ENCODE assay signal across 1 cellular context in genomic region chr19:45290381-45290931, GRCh38.
TF ChIP-seq lines count a peak whose summit lies in the region.

No MANE protein-coding gene starts in this region.

TF ChIP-seq in K562, 482 proteins besides CTCF, POLR2A, EP300 and RAD21:
- TF ChIP-seq HMG20B (CRISPR knock-in tag; IDR thresholded peaks at IDR 0.05) (no peak), ZNF24 (IDR thresholded peaks at IDR 0.05) (peak; percentile 74; the same call in 1 of the 2 replicates), GTF2B (IDR thresholded peaks at IDR 0.05; ENCODE audit: extremely low read depth, insufficient read length) (no peak), SETDB1 (IDR thresholded peaks at IDR 0.05; ENCODE audit: low read length) (no peak), TRIM24 (IDR thresholded peaks at IDR 0.05) (peak; percentile 98 to 99), TBL1XR1 (IDR thresholded peaks at IDR 0.05; ENCODE audit: low read length in 2 of 2) (no peak), CBFA2T2 (conservative IDR thresholded peaks at IDR 0.05) (no peak), POLR2AphosphoS2 (IDR thresholded peaks at IDR 0.05; ENCODE audit: low read length) (no peak), LEF1 (IDR thresholded peaks at IDR 0.05) (peak; percentile 75; the same call in 1 of the 2 replicates), KLF16 (IDR thresholded peaks at IDR 0.05) (peak; percentile 98), PHF21A (IDR thresholded peaks at IDR 0.05; ENCODE audit: borderline replicate concordance, low read depth) (no peak), MTA1 (IDR thresholded peaks at IDR 0.05; ENCODE audit: borderline replicate concordance) (no peak), TCF3 (CRISPR knock-in tag; IDR thresholded peaks at IDR 0.05) (no peak), ZNF174 (CRISPR knock-in tag; IDR thresholded peaks at IDR 0.05) (no peak), ETV6 (IDR thresholded peaks at IDR 0.05; ENCODE audit: borderline replicate concordance in 1 of 2, low read depth in 2 of 2, low read length in 1 of 2) (no peak), ETV6 (CRISPR knock-in tag; IDR thresholded peaks at IDR 0.05; ENCODE audit: borderline replicate concordance) (no peak), NCOA1 (IDR thresholded peaks at IDR 0.05; ENCODE audit: low read depth) (peak; percentile 75; the same call in 1 of the 2 replicates), GATA2 (CRISPR knock-in tag; IDR thresholded peaks at IDR 0.05) (no peak), AFF1 (IDR thresholded peaks at IDR 0.05; ENCODE audit: low read depth in 1 of 2, partially characterized antibody in 2 of 2) (peak in 1 of 2 experiments; percentile 72), BCOR (IDR thresholded peaks at IDR 0.05) (peak; percentile 77; the same call in 1 of the 2 replicates), KLF6 (CRISPR knock-in tag; IDR thresholded peaks at IDR 0.05; ENCODE audit: borderline replicate concordance) (no peak)
- TF ChIP-seq, protein P1, sequence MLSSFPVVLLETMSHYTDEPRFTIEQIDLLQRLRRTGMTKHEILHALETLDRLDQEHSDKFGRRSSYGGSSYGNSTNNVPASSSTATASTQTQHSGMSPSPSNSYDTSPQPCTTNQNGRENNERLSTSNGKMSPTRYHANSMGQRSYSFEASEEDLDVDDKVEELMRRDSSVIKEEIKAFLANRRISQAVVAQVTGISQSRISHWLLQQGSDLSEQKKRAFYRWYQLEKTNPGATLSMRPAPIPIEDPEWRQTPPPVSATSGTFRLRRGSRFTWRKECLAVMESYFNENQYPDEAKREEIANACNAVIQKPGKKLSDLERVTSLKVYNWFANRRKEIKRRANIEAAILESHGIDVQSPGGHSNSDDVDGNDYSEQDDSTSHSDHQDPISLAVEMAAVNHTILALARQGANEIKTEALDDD (IDR thresholded peaks at IDR 0.05) = peak; percentile 61
- TF ChIP-seq, protein P2, sequence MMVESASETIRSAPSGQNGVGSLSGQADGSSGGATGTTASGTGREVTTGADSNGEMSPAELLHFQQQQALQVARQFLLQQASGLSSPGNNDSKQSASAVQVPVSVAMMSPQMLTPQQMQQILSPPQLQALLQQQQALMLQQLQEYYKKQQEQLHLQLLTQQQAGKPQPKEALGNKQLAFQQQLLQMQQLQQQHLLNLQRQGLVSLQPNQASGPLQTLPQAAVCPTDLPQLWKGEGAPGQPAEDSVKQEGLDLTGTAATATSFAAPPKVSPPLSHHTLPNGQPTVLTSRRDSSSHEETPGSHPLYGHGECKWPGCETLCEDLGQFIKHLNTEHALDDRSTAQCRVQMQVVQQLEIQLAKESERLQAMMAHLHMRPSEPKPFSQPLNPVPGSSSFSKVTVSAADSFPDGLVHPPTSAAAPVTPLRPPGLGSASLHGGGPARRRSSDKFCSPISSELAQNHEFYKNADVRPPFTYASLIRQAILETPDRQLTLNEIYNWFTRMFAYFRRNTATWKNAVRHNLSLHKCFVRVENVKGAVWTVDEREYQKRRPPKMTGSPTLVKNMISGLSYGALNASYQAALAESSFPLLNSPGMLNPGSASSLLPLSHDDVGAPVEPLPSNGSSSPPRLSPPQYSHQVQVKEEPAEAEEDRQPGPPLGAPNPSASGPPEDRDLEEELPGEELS (CRISPR knock-in tag; IDR thresholded peaks at IDR 0.05; ENCODE audit: borderline replicate concordance) = peak; percentile 58; the same call in 1 of the 2 replicates
- TF ChIP-seq, protein P3, sequence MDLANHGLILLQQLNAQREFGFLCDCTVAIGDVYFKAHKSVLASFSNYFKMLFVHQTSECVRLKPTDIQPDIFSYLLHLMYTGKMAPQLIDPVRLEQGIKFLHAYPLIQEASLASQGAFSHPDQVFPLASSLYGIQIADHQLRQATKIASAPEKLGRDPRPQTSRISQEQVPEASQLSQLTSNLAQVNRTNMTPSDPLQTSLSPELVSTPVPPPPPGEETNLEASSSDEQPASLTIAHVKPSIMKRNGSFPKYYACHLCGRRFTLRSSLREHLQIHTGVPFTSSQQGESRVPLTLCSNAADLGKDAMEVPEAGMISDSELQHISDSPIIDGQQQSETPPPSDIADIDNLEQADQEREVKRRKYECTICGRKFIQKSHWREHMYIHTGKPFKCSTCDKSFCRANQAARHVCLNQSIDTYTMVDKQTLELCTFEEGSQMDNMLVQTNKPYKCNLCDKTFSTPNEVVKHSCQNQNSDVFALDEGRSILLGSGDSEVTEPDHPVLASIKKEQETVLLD (IDR thresholded peaks at IDR 0.05) = no peak
- TF ChIP-seq, protein P4, sequence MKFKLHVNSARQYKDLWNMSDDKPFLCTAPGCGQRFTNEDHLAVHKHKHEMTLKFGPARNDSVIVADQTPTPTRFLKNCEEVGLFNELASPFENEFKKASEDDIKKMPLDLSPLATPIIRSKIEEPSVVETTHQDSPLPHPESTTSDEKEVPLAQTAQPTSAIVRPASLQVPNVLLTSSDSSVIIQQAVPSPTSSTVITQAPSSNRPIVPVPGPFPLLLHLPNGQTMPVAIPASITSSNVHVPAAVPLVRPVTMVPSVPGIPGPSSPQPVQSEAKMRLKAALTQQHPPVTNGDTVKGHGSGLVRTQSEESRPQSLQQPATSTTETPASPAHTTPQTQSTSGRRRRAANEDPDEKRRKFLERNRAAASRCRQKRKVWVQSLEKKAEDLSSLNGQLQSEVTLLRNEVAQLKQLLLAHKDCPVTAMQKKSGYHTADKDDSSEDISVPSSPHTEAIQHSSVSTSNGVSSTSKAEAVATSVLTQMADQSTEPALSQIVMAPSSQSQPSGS (CRISPR knock-in tag; IDR thresholded peaks at IDR 0.05) = no peak
TF ChIP-seq in K562: peak in this region for 9.
